Comparison of ENCODE assay signal across 1 cellular context in genomic region chr18:2150566-2150965, GRCh38.
TF ChIP-seq lines count a peak whose summit lies in the region.

No MANE protein-coding gene starts in this region.

TF ChIP-seq in GM23338, 12 proteins besides CTCF, POLR2A, EP300 and RAD21 (continued from another document):
- TF ChIP-seq ZNF462 (CRISPR knock-in tag; IDR thresholded peaks at IDR 0.05) (no peak), STAT1 (IDR thresholded peaks at IDR 0.05; ENCODE audit: unreplicated experiment) (no peak), EZH2phosphoT487 (IDR thresholded peaks at IDR 0.05; ENCODE audit: unreplicated experiment) (no peak), ZNF114 (CRISPR knock-in tag; IDR thresholded peaks at IDR 0.05) (no peak), REST (IDR thresholded peaks at IDR 0.05; ENCODE audit: unreplicated experiment) (no peak), JUNB (IDR thresholded peaks at IDR 0.05; ENCODE audit: unreplicated experiment) (no peak)
- TF ChIP-seq, protein P1, sequence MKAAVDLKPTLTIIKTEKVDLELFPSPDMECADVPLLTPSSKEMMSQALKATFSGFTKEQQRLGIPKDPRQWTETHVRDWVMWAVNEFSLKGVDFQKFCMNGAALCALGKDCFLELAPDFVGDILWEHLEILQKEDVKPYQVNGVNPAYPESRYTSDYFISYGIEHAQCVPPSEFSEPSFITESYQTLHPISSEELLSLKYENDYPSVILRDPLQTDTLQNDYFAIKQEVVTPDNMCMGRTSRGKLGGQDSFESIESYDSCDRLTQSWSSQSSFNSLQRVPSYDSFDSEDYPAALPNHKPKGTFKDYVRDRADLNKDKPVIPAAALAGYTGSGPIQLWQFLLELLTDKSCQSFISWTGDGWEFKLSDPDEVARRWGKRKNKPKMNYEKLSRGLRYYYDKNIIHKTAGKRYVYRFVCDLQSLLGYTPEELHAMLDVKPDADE (IDR thresholded peaks at IDR 0.05), result no peak
